Comparison of ENCODE assay signal across 18 cellular contexts in genomic region chr1:48206371-48206770, GRCh38. TPM values are rescaled to one million over a fixed set of nuclear protein-coding genes. Genes with fewer than 3 reads are reported as not detected.
"Had no signal": no experiment of that assay in that cellular context is flagged by ENCODE, and none has a peak within 500 bp of the region (broad histone marks: within the 10 kb centered on the region; RNA-seq: fewer than 3 reads in every experiment).

No MANE protein-coding gene starts in this region.

- H3K36me3 ChIP-seq: gastroesophageal sphincter, heart right ventricle, transverse colon, vagina had no signal

- DNase-seq: activated B cell treated with CpG ODN at 0.5 μM for 24 hours; activated CD4-positive, alpha-beta T cell treated with anti-CD3 and anti-CD28 coated beads, Interleukin-2, amount 10 ng/mL, durations not matched to agents 24 days and 14 days; activated CD8-positive, alpha-beta memory T cell treated with anti-CD3 and anti-CD28 coated beads, Interleukin-2, amount 50 U/mL, for 4 hours; activated CD8-positive, alpha-beta T cell treated with anti-CD3 and anti-CD28 coated beads, Interleukin-2, amount 10 ng/mL, durations not matched to agents 7 days and 5 days; activated gamma-delta T cell; activated T-cell treated with anti-CD3 and anti-CD28 coated beads, Interleukin-2, amount 50 U/mL, for 72 hours; dorsolateral prefrontal cortex; erythroblast; heart right ventricle; natural killer cell; stimulated activated CD4-positive, alpha-beta T cell treated with anti-CD3 and anti-CD28 coated beads, Interleukin-4, amount 100 ng/mL, for 24 hours; stimulated activated naive CD4-positive, alpha-beta T cell; transverse colon had no signal

- H3K4me3 ChIP-seq: dorsolateral prefrontal cortex, gastroesophageal sphincter, heart right ventricle, transverse colon, vagina had no signal

- H3K9me3 ChIP-seq: gastroesophageal sphincter, heart right ventricle, transverse colon, vagina had no signal

- ATAC-seq: activated CD8-positive, alpha-beta T cell treated with anti-CD3 and anti-CD28 coated beads, Interleukin-2, amount 10 ng/mL, durations not matched to agents 7 days and 5 days; activated naive CD4-positive, alpha-beta T cell treated with anti-CD3 and anti-CD28 coated beads, Interleukin-2, amount 50 U/mL, for 72 hours; activated T-cell treated with anti-CD3 and anti-CD28 coated beads, Interleukin-2, amount 50 U/mL, for 72 hours; gastroesophageal sphincter; heart right ventricle; left lobe of liver had no signal

- H3K4me1 ChIP-seq: vagina had no signal

RNA-seq across cellular contexts. Expression of gene SLC5A9, which starts 16.1 kb away (rescaled TPM):
- total RNA-seq: activated B cell treated with CpG ODN at 0.5 μM for 24 hours; activated CD4-positive, alpha-beta T cell treated with anti-CD3 and anti-CD28 coated beads, Interleukin-2, amount 10 ng/mL, durations not matched to agents 24 days and 14 days; activated CD8-positive, alpha-beta T cell treated with anti-CD3 and anti-CD28 coated beads, Interleukin-2, amount 10 ng/mL, durations not matched to agents 7 days and 5 days; activated naive CD4-positive, alpha-beta T cell treated with anti-CD3 and anti-CD28 coated beads, Interleukin-2, amount 50 U/mL, for 72 hours; activated T-cell treated with anti-CD3 and anti-CD28 coated beads, Interleukin-2, amount 50 U/mL, for 72 hours; natural killer cell; subcutaneous adipose tissue had no signal
